ENCODE assay signal across 17 cellular contexts in genomic region chr10:58963723-58964124, GRCh38.
DNase-seq lines count a peak whose midpoint lies in the region; ATAC-seq and TF ChIP-seq lines count a peak whose summit lies in the region.
"Had no signal": no experiment of that assay in that cellular context is flagged by ENCODE, and none has a peak within 500 bp of the region (broad histone marks: within the 10 kb centered on the region; RNA-seq: fewer than 3 reads in every experiment).

No MANE protein-coding gene starts in this region.

- intact Hi-C loops in left ventricle myocardium superior (cut with micrococcal nuclease), result no loop called here

- H3K27ac ChIP-seq in right atrium auricular region, result no peak overlapping the region
- H3K27ac ChIP-seq in endodermal cell (ENCODE audit: low read depth, low read length), result peak overlapping the region; percentile 83
- H3K27ac ChIP-seq in gastroesophageal sphincter, result no peak overlapping the region
- H3K27ac ChIP-seq: ascending aorta, RWPE1 had no signal

- H3K27me3 ChIP-seq in right atrium auricular region, result no peaks in the 10 kb centered on the region
- no peaks in the 10 kb centered on the region for H3K27me3 ChIP-seq in endodermal cell (ENCODE audit: control insufficient read depth, insufficient read depth, low read length, poor library complexity, severe bottlenecking)
- H3K27me3 ChIP-seq in gastroesophageal sphincter, result peaks cover 5% of the 10 kb centered on the region
- H3K27me3 ChIP-seq: ascending aorta had no signal

- H3K27ac Mint-ChIP-seq in endodermal cell (peak overlapping the region; percentile 57), T-cell (no peak overlapping the region)
- H3K27ac Mint-ChIP-seq: activated T-cell treated with anti-CD3 and anti-CD28 coated beads, Interleukin-2, amount 50 U/mL, for 72 hours; effector memory CD8-positive, alpha-beta T cell; natural killer cell treated with Interleukin-12 subunit alpha and Interleukin-12 subunit beta and Interleukin-15 and Interleukin-18, amount 100 ng/mL, for 72 hours had no signal

- peaks cover 52% of the 10 kb centered on the region for H3K4me1 Mint-ChIP-seq in endodermal cell
- no peaks in the 10 kb centered on the region for H3K4me1 Mint-ChIP-seq in T-cell

- H3K9me3 ChIP-seq in right atrium auricular region, result no peaks in the 10 kb centered on the region
- no peaks in the 10 kb centered on the region for H3K9me3 ChIP-seq in endodermal cell (ENCODE audit: control insufficient read depth, low read length)
- H3K9me3 ChIP-seq in gastroesophageal sphincter, result no peaks in the 10 kb centered on the region
- H3K9me3 ChIP-seq: ascending aorta had no signal

- no peaks in the 10 kb centered on the region for H3K36me3 Mint-ChIP-seq in endodermal cell (ENCODE audit: low read depth)
- H3K36me3 Mint-ChIP-seq in T-cell, result no peaks in the 10 kb centered on the region
- H3K36me3 Mint-ChIP-seq: natural killer cell treated with Interleukin-12 subunit alpha and Interleukin-12 subunit beta and Interleukin-15 and Interleukin-18, amount 100 ng/mL, for 72 hours had no signal

- POLR2A ChIA-PET in T-cell (lab: Charles Lee), result no interaction called here

- H3K4me3 Mint-ChIP-seq in endodermal cell (no peak overlapping the region), T-cell (no peak overlapping the region)
- H3K4me3 Mint-ChIP-seq: activated T-cell treated with anti-CD3 and anti-CD28 coated beads, Interleukin-2, amount 50 U/mL, for 72 hours; effector memory CD8-positive, alpha-beta T cell; natural killer cell treated with Interleukin-12 subunit alpha and Interleukin-12 subunit beta and Interleukin-15 and Interleukin-18, amount 100 ng/mL, for 72 hours had no signal

- DNase-seq in left ventricle myocardium superior, result peak; percentile 23
- no peak for DNase-seq in right atrium auricular region (ENCODE audit: low spot score)
- peak; percentile 92 for DNase-seq in endodermal cell
- peak; percentile 89 for DNase-seq in middle frontal gyrus (ENCODE audit: extremely low spot score, low spot score)
- no peak for DNase-seq in activated gamma-delta T cell (lab: John Stamatoyannopoulos, UW)
- DNase-seq in NCI-H187 treated with DMSO at 0.1 percent for 48 hours (lab: John Stamatoyannopoulos, UW), result no peak
- DNase-seq in T-cell, result no peak
- DNase-seq: activated CD4-positive, alpha-beta T cell treated with anti-CD3 and anti-CD28 coated beads, Interleukin-2, amount 50 U/mL, for 1 hour; activated T-cell treated with anti-CD3 and anti-CD28 coated beads, Interleukin-2, amount 50 U/mL, for 72 hours; effector memory CD8-positive, alpha-beta T cell; left cardiac atrium; NCI-H1436 treated with DMSO at 0.1 percent for 48 hours; stimulated activated naive CD4-positive, alpha-beta T cell had no signal

- TF ChIP-seq CTCF in right atrium auricular region (IDR thresholded peaks at IDR 0.05) (no peak), endodermal cell (conservative IDR thresholded peaks at IDR 0.05) (no peak), gastroesophageal sphincter (IDR thresholded peaks at IDR 0.05) (no peak)

- H3K36me3 ChIP-seq in right atrium auricular region, result no peaks in the 10 kb centered on the region
- H3K36me3 ChIP-seq in endodermal cell (ENCODE audit: control insufficient read depth, insufficient read depth, low read length), result no peaks in the 10 kb centered on the region
- no peaks in the 10 kb centered on the region for H3K36me3 ChIP-seq in gastroesophageal sphincter
- H3K36me3 ChIP-seq: ascending aorta had no signal

- H3K4me3 ChIP-seq in right atrium auricular region (no peak overlapping the region), endodermal cell (ENCODE audit: low read length) (no peak overlapping the region), gastroesophageal sphincter (no peak overlapping the region)
- H3K4me3 ChIP-seq: ascending aorta had no signal

- peak; percentile 24 for ATAC-seq in left ventricle myocardium superior
- ATAC-seq in gastroesophageal sphincter, result no peak
- no peak for ATAC-seq in T-cell (replicated peaks in 1 of 4)
- ATAC-seq: activated T-cell treated with anti-CD3 and anti-CD28 coated beads, Interleukin-2, amount 50 U/mL, for 72 hours; effector memory CD8-positive, alpha-beta T cell; natural killer cell treated with Interleukin-12 subunit alpha and Interleukin-12 subunit beta and Interleukin-15 and Interleukin-18, amount 100 ng/mL, for 72 hours had no signal

- H3K27me3 Mint-ChIP-seq in endodermal cell (ENCODE audit: insufficient read depth), result no peaks in the 10 kb centered on the region
- H3K27me3 Mint-ChIP-seq in T-cell, result peaks cover 9 to 10% of the 10 kb centered on the region in 2 donors

- H3K9me3 Mint-ChIP-seq in endodermal cell, result no peaks in the 10 kb centered on the region
- no peaks in the 10 kb centered on the region for H3K9me3 Mint-ChIP-seq in T-cell

- CTCF ChIA-PET in T-cell (lab: Charles Lee), result no interaction called here

- no peak for TF ChIP-seq POLR2A in gastroesophageal sphincter (IDR thresholded peaks at IDR 0.05)

- no peak overlapping the region for H3K9ac ChIP-seq in endodermal cell (ENCODE audit: extremely low read depth, low read length, poor library complexity, severe bottlenecking)

- no peak for TF ChIP-seq EP300 in gastroesophageal sphincter (IDR thresholded peaks at IDR 0.05)

- H3K4me1 ChIP-seq in right atrium auricular region (no peaks in the 10 kb centered on the region), endodermal cell (ENCODE audit: control insufficient read depth, insufficient read depth, low read length) (peaks cover 22% of the 10 kb centered on the region), gastroesophageal sphincter (peaks cover 0 to 5% (median 0%) of the 10 kb centered on the region in 3 donors)
- H3K4me1 ChIP-seq: ascending aorta had no signal

- WGBS in endodermal cell (ENCODE audit: insufficient coverage in 1 of 2, insufficient read length in 1 of 2), 2 experiments, result 13 to 34% methylated on average over 3 of the region's 3 CpGs
- WGBS in gastroesophageal sphincter (ENCODE audit: low coverage in 1 of 2), 2 donors, result 50% methylated on average over 2 of the region's 3 CpGs; no CpG with 5 or more reads in 1 of the 2 donors

Comparison
In these comparisons a context has a peak if more than half of its experiments do, and no peak if none do; other contexts are left out.
1. DNase-seq: peak in left ventricle myocardium superior (single experiment), endodermal cell (single experiment) and middle frontal gyrus (single experiment); none in right atrium auricular region (single experiment), activated gamma-delta T cell (single experiment), NCI-H187 treated with DMSO at 0.1 percent for 48 hours (single experiment) and T-cell (0 of 34).